1 cellular context compared by ENCODE assay signal in the genomic region with DNA sequence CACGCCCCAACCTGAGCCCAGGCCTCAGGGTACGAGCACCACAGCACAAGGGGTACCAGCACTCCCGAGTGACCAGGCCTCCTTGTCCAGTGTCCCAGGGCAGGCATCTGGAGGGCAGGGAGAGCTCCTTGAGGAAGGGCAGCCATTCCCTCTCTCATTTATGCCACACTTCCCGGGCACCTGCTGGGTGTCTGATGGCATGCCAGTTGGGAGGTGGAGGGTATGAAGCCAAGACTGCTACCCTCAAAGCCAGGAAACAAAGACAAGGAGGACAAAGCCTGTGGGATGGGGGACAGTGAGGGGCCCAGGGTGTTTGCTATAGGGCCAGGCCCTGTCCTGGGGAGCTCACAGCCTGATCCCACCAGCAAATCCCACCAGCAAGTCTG.
TF ChIP-seq lines count a peak whose summit lies in the region.

No MANE protein-coding gene starts in this region.

TF ChIP-seq in H1, 55 proteins besides CTCF, POLR2A, EP300 and RAD21:
- TF ChIP-seq CHD7 (IDR thresholded peaks at IDR 0.05; ENCODE audit: insufficient replicate concordance, low read length) (no peak), JUN (IDR thresholded peaks at IDR 0.05; ENCODE audit: low read depth, low read length) (no peak), E2F6 (IDR thresholded peaks at IDR 0.05) (no peak), GTF2F1 (IDR thresholded peaks at IDR 0.05; ENCODE audit: borderline replicate concordance, low read depth, low read length) (no peak), NANOG (IDR thresholded peaks at IDR 0.05; ENCODE audit: insufficient read depth, low read depth, low read length, poor library complexity, severe bottlenecking) (no peak), HDAC6 (IDR thresholded peaks at IDR 0.05; ENCODE audit: low read depth, low read length) (no peak), CREB1 (IDR thresholded peaks at IDR 0.05) (no peak), KDM5A (IDR thresholded peaks at IDR 0.05; ENCODE audit: low read length) (no peak), BCL11A (IDR thresholded peaks at IDR 0.05; ENCODE audit: low read depth in 2 of 2, low read length in 2 of 2) (no peak), TAF7 (optimal IDR thresholded peaks at IDR 0.05; ENCODE audit: borderline replicate concordance, low read depth, low read length) (no peak), JUND (IDR thresholded peaks at IDR 0.05; ENCODE audit: low read length) (no peak), CTBP2 (IDR thresholded peaks at IDR 0.05; ENCODE audit: borderline replicate concordance, insufficient read depth, insufficient read length, low read length) (no peak), RBBP5 (IDR thresholded peaks at IDR 0.05; ENCODE audit: borderline replicate concordance, low read depth, low read length) (no peak), NRF1 (IDR thresholded peaks at IDR 0.05; ENCODE audit: low read depth, low read length) (no peak)
TF ChIP-seq in H1: peak in this region for 0.
